ENCODE assay signal across 8 cellular contexts in the genomic region with DNA sequence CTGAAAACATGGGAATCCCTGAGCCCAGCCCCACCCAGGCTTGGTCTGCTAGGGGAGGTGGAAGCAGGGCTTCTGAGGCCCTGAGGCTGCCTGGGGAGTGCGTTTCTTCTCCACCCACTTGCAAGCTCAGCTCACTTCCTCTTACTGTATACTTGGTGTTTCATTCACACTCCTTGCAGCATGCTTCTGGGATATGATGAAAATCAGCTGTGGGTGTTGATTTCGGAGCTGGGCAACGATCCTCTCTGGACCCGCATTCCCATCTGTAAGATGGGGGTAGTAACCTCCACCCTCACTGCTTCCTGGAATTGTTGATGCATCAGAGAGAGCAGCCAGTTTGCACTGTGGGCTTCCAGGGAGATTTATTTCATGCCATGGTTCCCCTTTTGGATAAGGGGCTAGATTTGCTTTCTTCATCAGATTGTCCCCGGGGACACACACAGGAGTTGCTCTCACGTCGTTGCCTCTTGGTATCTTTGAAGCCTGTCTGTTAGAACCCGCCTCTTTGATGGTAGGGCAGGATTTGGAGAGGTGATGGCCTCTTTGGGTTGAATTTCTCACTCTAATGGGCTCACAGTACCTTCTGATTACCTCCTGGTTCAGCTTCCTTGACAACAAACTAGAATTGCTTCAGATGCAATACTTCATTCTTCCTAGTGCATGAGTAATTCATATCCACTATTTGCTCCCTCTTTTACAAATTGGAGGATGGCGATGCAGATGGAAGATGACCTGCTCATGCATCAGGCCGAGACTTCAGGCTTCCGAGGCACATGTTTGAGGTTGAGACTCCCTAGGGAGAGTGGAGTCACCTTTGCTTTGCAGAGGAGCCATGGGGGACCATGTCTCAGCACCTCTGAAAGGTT. TPM values are rescaled to one million over a fixed set of nuclear protein-coding genes. Genes with fewer than 3 reads are reported as not detected.
DNase-seq lines count a peak whose midpoint lies in the region; ATAC-seq and TF ChIP-seq lines count a peak whose summit lies in the region.

No MANE protein-coding gene starts in this region.

- CTCF ChIA-PET in activated B cell treated with CpG ODN at 0.5 μM for 24 hours (lab: Charles Lee): interaction anchor here (1.7 to 2.2 kb wide), 3 partner anchors 40 to 61 kb away, joined by 4 to 7 read pairs (median 7); a partner anchor contains a TSS

- DNase-seq in DND-41 (peak; percentile 63), HCEC 1CT (peak; percentile 48), activated B cell treated with CpG ODN at 0.5 μM for 24 hours (peak; percentile 39), islet precursor cell (no peak), T-helper 9 cell (no peak), NCI-H146 (lab: John Stamatoyannopoulos, UW) (no peak)

- ATAC-seq in DND-41 (ENCODE audit: insufficient read depth, low read depth) (peak; percentile 48), activated B cell treated with CpG ODN at 0.5 μM for 24 hours (ENCODE audit: low read depth) (peak; percentile 71), HG02981 (IDR thresholded peaks at IDR 0.05; ENCODE audit: unreplicated experiment) (no peak)

- H3K79me2 ChIP-seq in DND-41 (ENCODE audit: insufficient read depth, low read length): peaks cover 92% of the 10 kb centered on the region

- H3K9me3 ChIP-seq in DND-41 (ENCODE audit: insufficient read depth, low read length, severe bottlenecking): no peaks in the 10 kb centered on the region
- no peaks in the 10 kb centered on the region for H3K9me3 ChIP-seq in iPS-20b (ENCODE audit: insufficient read depth, low read depth, low read length)

- no peaks in the 10 kb centered on the region for H3K27me3 ChIP-seq in DND-41 (ENCODE audit: insufficient read depth, low read length, poor library complexity)
- H3K27me3 ChIP-seq in iPS-20b (ENCODE audit: insufficient read depth, low read length): no peaks in the 10 kb centered on the region

- no peaks in the 10 kb centered on the region for H3K9me3 Mint-ChIP-seq in activated B cell treated with CpG ODN at 0.5 μM for 24 hours

- H3K36me3 ChIP-seq in DND-41 (ENCODE audit: insufficient read depth, low read length) (no peaks in the 10 kb centered on the region), iPS-20b (ENCODE audit: insufficient read depth, low read depth, low read length) (no peaks in the 10 kb centered on the region)

- H3K27ac ChIP-seq in DND-41 (ENCODE audit: low read length) (peak overlapping the region; percentile 93), iPS-20b (ENCODE audit: low read length) (no peak overlapping the region)

- no peak overlapping the region for H2AFZ ChIP-seq in DND-41 (ENCODE audit: low read depth, low read length)

- peaks cover 99% of the 10 kb centered on the region for H3K4me1 ChIP-seq in DND-41 (ENCODE audit: insufficient read depth, low read length)
- H3K4me1 ChIP-seq in iPS-20b (ENCODE audit: insufficient read depth, low read length): peaks cover 58% of the 10 kb centered on the region

- H3K4me3 Mint-ChIP-seq in activated B cell treated with CpG ODN at 0.5 μM for 24 hours: peak overlapping the region; percentile 74

- H3K4me2 ChIP-seq in DND-41 (ENCODE audit: insufficient read depth, low read length): peak overlapping the region; percentile 70

- intact Hi-C loops in activated B cell treated with CpG ODN at 0.5 μM for 24 hours (cut with micrococcal nuclease): loop anchor here (1.0 to 2.0 kb wide), 4 partner anchors 12 to 56 kb away; no protein-coding TSS in a partner anchor

- peaks cover 24% of the 10 kb centered on the region; the same call in 1 of the 2 replicates for H4K20me1 ChIP-seq in DND-41 (ENCODE audit: insufficient read depth, low read length)

- TF ChIP-seq CTCF in DND-41 (IDR thresholded peaks at IDR 0.05; ENCODE audit: borderline replicate concordance, extremely low read depth, low read length, poor library complexity, severe bottlenecking) (no peak), activated B cell treated with CpG ODN at 0.5 μM for 24 hours (IDR thresholded peaks at IDR 0.05) (no peak)

- H3K9ac ChIP-seq in DND-41 (ENCODE audit: low read depth, low read length) (peak overlapping the region; percentile 62), iPS-20b (ENCODE audit: low read depth, low read length) (peak overlapping the region; percentile 23; the same call in 1 of the 2 replicates)

- H3K4me1 Mint-ChIP-seq in activated B cell treated with CpG ODN at 0.5 μM for 24 hours: peaks cover 69% of the 10 kb centered on the region

- POLR2A ChIA-PET in activated B cell treated with CpG ODN at 0.5 μM for 24 hours (lab: Charles Lee): interaction anchor here (1.1 to 4.7 kb wide), 6 partner anchors 13 to 77 kb away, joined by 4 to 17 read pairs (median 8); no protein-coding TSS in a partner anchor

- H3K27me3 Mint-ChIP-seq in activated B cell treated with CpG ODN at 0.5 μM for 24 hours: no peaks in the 10 kb centered on the region

- peak overlapping the region; percentile 61 for H3K27ac Mint-ChIP-seq in activated B cell treated with CpG ODN at 0.5 μM for 24 hours

- H3K4me3 ChIP-seq in DND-41 (ENCODE audit: low read depth in 1 of 2, low read length in 2 of 2): peak overlapping the region in 1 of 2 experiments; percentile 51; a peak in 1 of 4 replicates
- H3K4me3 ChIP-seq in iPS-20b (ENCODE audit: low read length): no peak overlapping the region

- H3K36me3 Mint-ChIP-seq in activated B cell treated with CpG ODN at 0.5 μM for 24 hours (ENCODE audit: low read depth): no peaks in the 10 kb centered on the region

RNA-seq across cellular contexts. Expression of a gene that starts 40.4 kb away (rescaled TPM):
- total RNA-seq in activated B cell treated with CpG ODN at 0.5 μM for 24 hours: 20.9 and 23.8 TPM in 2 replicates

Comparison
In these comparisons a context has a peak if more than half of its experiments do, and no peak if none do; other contexts are left out.
1. DNase-seq: peak in DND-41 (single experiment), HCEC 1CT (single experiment) and activated B cell treated with CpG ODN at 0.5 μM for 24 hours (single experiment); none in islet precursor cell (single experiment), T-helper 9 cell (single experiment) and NCI-H146 (single experiment).